Comparison of ENCODE assay signal across 23 cellular contexts in the genomic region with DNA sequence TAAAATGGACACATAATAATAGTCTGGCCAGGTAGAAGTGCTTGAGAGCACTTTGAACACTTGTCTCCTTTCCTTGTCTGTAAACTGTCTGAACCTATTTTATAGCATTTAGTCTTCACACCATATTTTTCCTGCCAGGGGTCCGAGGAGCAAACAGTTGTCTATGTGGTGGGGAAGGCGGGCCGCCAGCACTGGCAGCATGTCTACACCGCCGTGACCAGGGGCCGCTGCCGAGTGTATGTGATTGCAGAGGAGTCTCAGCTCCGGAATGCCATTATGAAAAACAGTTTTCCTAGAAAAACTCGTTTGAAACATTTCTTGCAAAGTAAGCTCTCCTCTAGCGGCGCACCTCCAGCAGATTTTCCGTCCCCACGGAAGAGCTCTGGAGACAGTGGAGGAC.
"Had no signal": no experiment of that assay in that cellular context is flagged by ENCODE, and none has a peak within 500 bp of the region (broad histone marks: within the 10 kb centered on the region; RNA-seq: fewer than 3 reads in every experiment).

No MANE protein-coding gene starts in this region.

- H3K36me3 ChIP-seq: MG63, SJSA1 had no signal

- H3K27me3 ChIP-seq: MG63, SJSA1 had no signal

- H3K4me3 ChIP-seq: MG63, SJSA1, SK-N-MC had no signal

- DNase-seq: IMR-90, Karpas-422, KG1, MG63, NCI-H1092, NCI-H1105 treated with DMSO at 0.1 percent for 48 hours, NCI-H1417 treated with DMSO at 0.1 percent for 48 hours, NCI-H146, NCI-H1694 treated with DMSO at 0.1 percent for 48 hours, NCI-H1930, NCI-H2081, NCI-H2107, NCI-H2227 treated with DMSO at 0.1 percent for 48 hours, NCI-H524 treated with DMSO at 0.1 percent for 48 hours, NCI-H69, NCI-H774, Right ventricle myocardium superior, RPMI8226, SIG-M5 had no signal

- H3K4me1 ChIP-seq: SJSA1 had no signal

- ATAC-seq: HepG2 had no signal

- H3K9me3 ChIP-seq: MG63, SJSA1 had no signal

- FAIRE-seq: HepG2, RCC 7860 had no signal

- H3K27ac ChIP-seq: SJSA1, SK-N-MC had no signal
